ENCODE assay signal across 8 cellular contexts in the genomic region with DNA sequence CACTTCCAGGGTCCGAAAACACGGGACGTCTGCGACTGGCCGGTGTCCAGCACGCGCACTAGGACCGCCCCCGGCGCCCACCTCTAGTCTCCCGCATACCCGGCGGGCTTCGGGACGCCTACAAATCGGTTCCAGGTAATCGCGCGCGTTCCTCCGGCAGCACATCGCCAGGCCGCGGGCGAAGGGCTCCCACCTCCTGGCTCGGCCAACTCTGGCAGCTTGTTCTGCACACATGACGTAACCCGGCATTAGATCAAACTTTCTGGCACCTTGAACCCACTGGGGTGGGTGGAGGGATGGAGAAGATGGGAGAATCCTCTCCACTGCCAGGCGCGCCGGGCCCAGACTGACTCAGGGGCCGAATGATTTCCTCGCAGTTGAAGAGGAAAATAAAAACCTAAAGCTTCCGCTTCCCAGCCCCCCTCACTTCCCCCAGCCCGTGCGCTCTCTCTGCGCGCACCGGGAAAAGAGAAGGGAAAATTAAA. TPM values are rescaled to one million over a fixed set of nuclear protein-coding genes. Genes with fewer than 3 reads are reported as not detected.
DNase-seq lines count a peak whose midpoint lies in the region; ATAC-seq and TF ChIP-seq lines count a peak whose summit lies in the region.

No MANE protein-coding gene starts in this region.

- DNase-seq in DMS53 treated with DMSO at 0.1 percent for 48 hours (lab: John Stamatoyannopoulos, UW; ENCODE audit: unreplicated experiment) (peak; percentile 7), NCI-H1105 treated with DMSO at 0.1 percent for 48 hours (lab: John Stamatoyannopoulos, UW) (peak; percentile 31), astrocyte of the cerebellum (ENCODE audit: low read depth) (no peak), iPS DF 6.9 (ENCODE audit: low read depth, low spot score) (no peak), sigmoid colon (peak; percentile 72), HUDEP-2 (lab: John Stamatoyannopoulos, UW; ENCODE audit: unreplicated experiment in 76 of 76) (no peak)

- no peaks in the 10 kb centered on the region for H3K4me1 ChIP-seq in iPS DF 6.9 (ENCODE audit: control insufficient read depth, insufficient read depth, low read length)
- H3K4me1 ChIP-seq in sigmoid colon: peaks cover 0 to 30% (median 25%) of the 10 kb centered on the region in 4 donors

- H3K36me3 ChIP-seq in iPS DF 6.9 (ENCODE audit: control insufficient read depth, insufficient read depth, low read length) (no peaks in the 10 kb centered on the region), sigmoid colon (no peaks in the 10 kb centered on the region)

- in situ Hi-C loops in astrocyte of the cerebellum (cut with HindIII; ENCODE audit: low sequenced_read_pairs): loop anchor here (10.0 kb wide), 1 partner anchor 75 kb away; no protein-coding TSS in a partner anchor

- TF ChIP-seq EP300 in sigmoid colon (IDR thresholded peaks at IDR 0.05): no peak

- WGBS in iPS DF 6.9 (ENCODE audit: insufficient coverage, insufficient read length): no CpG with 5 or more reads among the region's 39 CpGs
- WGBS in sigmoid colon, 2 donors: 1 to 2% methylated on average over 39 of the region's 39 CpGs

- H3K4me3 ChIP-seq in astrocyte of the cerebellum (ENCODE audit: low read depth, low read length) (peak overlapping the region; percentile 57), iPS DF 6.9 (ENCODE audit: low read length) (peak overlapping the region; percentile 95), sigmoid colon (peak overlapping the region; percentile 47 to 68 (median 66))

- ATAC-seq in HG03175 (IDR thresholded peaks at IDR 0.05; ENCODE audit: unreplicated experiment) (no peak), HG02981 (IDR thresholded peaks at IDR 0.05; ENCODE audit: unreplicated experiment) (no peak)

- intact Hi-C loops in sigmoid colon (cut with DNase I): loop anchor here (5.0 to 10.0 kb wide), 3 partner anchors 97 to 307 kb away; no protein-coding TSS in a partner anchor

- peaks cover 4% of the 10 kb centered on the region; the same call in 1 of the 2 replicates for H3K27me3 ChIP-seq in iPS DF 6.9 (ENCODE audit: control insufficient read depth, insufficient read depth, low read length)
- peaks cover 0 to 23% (median 0%) of the 10 kb centered on the region in 3 donors for H3K27me3 ChIP-seq in sigmoid colon

- no peak for TF ChIP-seq CTCF in astrocyte of the cerebellum (IDR thresholded peaks at IDR 0.05; ENCODE audit: low read depth, low read length, missing control alignments)
- TF ChIP-seq CTCF in sigmoid colon (IDR thresholded peaks at IDR 0.05): no peak

- H3K27ac ChIP-seq in iPS DF 6.9 (ENCODE audit: low read length): no peak overlapping the region
- H3K27ac ChIP-seq in sigmoid colon: peak overlapping the region; percentile 19 to 79 (median 74)

- H3K9me3 ChIP-seq in iPS DF 6.9 (ENCODE audit: control insufficient read depth, insufficient read depth, low read length): no peaks in the 10 kb centered on the region
- H3K9me3 ChIP-seq in sigmoid colon: no peaks in the 10 kb centered on the region

- no peak for TF ChIP-seq POLR2A in sigmoid colon (IDR thresholded peaks at IDR 0.05)

RNA-seq across cellular contexts. Expression of a gene that starts 1.2 kb away (rescaled TPM):
- 10 to 100 TPM in 1 of 4 donors, 1 to 10 TPM in 3; 6.8 to 10.8 (median 9.6) TPM for total RNA-seq in sigmoid colon
- 1 to 10 TPM in 2 of 3 donors, under 1 TPM in 1; 0.60 to 4.4 (median 1.4) TPM for polyA plus RNA-seq in sigmoid colon

Comparison
In these comparisons a context has a peak if more than half of its experiments do, and no peak if none do; other contexts are left out.
1. DNase-seq: peak in DMS53 treated with DMSO at 0.1 percent for 48 hours (single experiment), NCI-H1105 treated with DMSO at 0.1 percent for 48 hours (single experiment) and sigmoid colon (single experiment); none in astrocyte of the cerebellum (single experiment), iPS DF 6.9 (single experiment) and HUDEP-2 (0 of 76).
2. Peak in every context shown above with its lines, with median percentiles within 50 percentile points of each other: H3K4me3 ChIP-seq.